In the genomic region with DNA sequence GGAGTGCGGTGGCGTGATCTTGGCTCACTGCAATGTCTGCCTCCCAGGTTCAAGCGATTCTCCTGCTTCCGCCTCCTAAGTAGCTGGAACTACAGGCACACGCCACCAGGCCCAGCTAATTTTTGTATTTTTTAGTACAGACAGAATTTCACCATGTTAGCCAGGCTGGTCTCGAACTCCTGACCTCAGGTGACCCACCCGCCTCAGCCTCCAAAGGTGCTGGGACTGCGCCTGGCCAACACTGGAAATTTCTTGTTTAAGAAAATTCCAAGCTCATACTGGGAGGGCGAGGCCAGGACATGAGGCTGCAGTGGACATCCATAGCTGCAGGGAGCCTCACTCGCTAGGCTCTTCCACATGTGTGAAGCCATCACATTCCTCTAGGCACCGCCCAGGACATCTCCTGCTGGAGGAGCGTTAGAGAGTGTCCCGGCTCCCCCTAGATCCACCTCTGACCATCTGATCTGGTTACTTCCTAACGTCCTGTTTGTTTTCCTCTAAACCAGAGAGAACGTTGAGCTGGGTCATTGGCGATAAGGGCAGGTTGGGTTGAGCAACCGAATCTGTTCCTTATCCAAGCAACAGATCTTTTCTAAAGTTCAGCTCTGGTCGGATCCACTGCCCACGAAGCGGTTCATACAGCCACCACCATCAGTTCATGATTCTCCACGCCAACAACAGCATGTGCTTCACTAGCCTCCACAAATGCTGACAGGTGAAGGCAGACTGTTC, we compare ENCODE assay signal across 1 cellular context.
TF ChIP-seq lines count a peak whose summit lies in the region.

No MANE protein-coding gene starts in this region.

TF ChIP-seq in K562, 482 proteins besides CTCF, POLR2A, EP300 and RAD21 (continued from another document and continues in another):
- TF ChIP-seq, protein P1, sequence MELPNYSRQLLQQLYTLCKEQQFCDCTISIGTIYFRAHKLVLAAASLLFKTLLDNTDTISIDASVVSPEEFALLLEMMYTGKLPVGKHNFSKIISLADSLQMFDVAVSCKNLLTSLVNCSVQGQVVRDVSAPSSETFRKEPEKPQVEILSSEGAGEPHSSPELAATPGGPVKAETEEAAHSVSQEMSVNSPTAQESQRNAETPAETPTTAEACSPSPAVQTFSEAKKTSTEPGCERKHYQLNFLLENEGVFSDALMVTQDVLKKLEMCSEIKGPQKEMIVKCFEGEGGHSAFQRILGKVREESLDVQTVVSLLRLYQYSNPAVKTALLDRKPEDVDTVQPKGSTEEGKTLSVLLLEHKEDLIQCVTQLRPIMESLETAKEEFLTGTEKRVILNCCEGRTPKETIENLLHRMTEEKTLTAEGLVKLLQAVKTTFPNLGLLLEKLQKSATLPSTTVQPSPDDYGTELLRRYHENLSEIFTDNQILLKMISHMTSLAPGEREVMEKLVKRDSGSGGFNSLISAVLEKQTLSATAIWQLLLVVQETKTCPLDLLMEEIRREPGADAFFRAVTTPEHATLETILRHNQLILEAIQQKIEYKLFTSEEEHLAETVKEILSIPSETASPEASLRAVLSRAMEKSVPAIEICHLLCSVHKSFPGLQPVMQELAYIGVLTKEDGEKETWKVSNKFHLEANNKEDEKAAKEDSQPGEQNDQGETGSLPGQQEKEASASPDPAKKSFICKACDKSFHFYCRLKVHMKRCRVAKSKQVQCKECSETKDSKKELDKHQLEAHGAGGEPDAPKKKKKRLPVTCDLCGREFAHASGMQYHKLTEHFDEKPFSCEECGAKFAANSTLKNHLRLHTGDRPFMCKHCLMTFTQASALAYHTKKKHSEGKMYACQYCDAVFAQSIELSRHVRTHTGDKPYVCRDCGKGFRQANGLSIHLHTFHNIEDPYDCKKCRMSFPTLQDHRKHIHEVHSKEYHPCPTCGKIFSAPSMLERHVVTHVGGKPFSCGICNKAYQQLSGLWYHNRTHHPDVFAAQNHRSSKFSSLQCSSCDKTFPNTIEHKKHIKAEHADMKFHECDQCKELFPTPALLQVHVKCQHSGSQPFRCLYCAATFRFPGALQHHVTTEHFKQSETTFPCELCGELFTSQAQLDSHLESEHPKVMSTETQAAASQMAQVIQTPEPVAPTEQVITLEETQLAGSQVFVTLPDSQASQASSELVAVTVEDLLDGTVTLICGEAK (IDR thresholded peaks at IDR 0.05) = no peak
- TF ChIP-seq, protein P1 (CRISPR knock-in tag; IDR thresholded peaks at IDR 0.05) = no peak
- no peak for TF ChIP-seq NELFE (IDR thresholded peaks at IDR 0.05; ENCODE audit: insufficient read depth, insufficient read length)
- TF ChIP-seq BHLHE40 (IDR thresholded peaks at IDR 0.05; ENCODE audit: low read length) = peak; percentile 39; the same call in 1 of the 2 replicates
- no peak; the same call in none of the 2 replicates for TF ChIP-seq ELF1 (tag; IDR thresholded peaks at IDR 0.05)
- no peak for TF ChIP-seq HMGN3 (IDR thresholded peaks at IDR 0.05; ENCODE audit: borderline replicate concordance, extremely low read depth, insufficient read length, low read depth, low read length)
- TF ChIP-seq E2F3 (CRISPR knock-in tag; IDR thresholded peaks at IDR 0.05) = no peak
- no peak for TF ChIP-seq ID3 (CRISPR knock-in tag; IDR thresholded peaks at IDR 0.05)
- TF ChIP-seq ID3 (tag; IDR thresholded peaks at IDR 0.05) = peak; percentile 92
- no peak for TF ChIP-seq ZNF696 (CRISPR knock-in tag; conservative IDR thresholded peaks at IDR 0.05)
- peak; percentile 83 for TF ChIP-seq L3MBTL2 (IDR thresholded peaks at IDR 0.05)
- TF ChIP-seq CSDE1 (IDR thresholded peaks at IDR 0.05) = no peak
- TF ChIP-seq CCNT2 (IDR thresholded peaks at IDR 0.05; ENCODE audit: borderline replicate concordance, extremely low read depth, insufficient read length, low read depth, low read length) = peak; percentile 88
- TF ChIP-seq ZNF609 (CRISPR knock-in tag; IDR thresholded peaks at IDR 0.05; ENCODE audit: borderline replicate concordance) = no peak
- TF ChIP-seq, protein P2, sequence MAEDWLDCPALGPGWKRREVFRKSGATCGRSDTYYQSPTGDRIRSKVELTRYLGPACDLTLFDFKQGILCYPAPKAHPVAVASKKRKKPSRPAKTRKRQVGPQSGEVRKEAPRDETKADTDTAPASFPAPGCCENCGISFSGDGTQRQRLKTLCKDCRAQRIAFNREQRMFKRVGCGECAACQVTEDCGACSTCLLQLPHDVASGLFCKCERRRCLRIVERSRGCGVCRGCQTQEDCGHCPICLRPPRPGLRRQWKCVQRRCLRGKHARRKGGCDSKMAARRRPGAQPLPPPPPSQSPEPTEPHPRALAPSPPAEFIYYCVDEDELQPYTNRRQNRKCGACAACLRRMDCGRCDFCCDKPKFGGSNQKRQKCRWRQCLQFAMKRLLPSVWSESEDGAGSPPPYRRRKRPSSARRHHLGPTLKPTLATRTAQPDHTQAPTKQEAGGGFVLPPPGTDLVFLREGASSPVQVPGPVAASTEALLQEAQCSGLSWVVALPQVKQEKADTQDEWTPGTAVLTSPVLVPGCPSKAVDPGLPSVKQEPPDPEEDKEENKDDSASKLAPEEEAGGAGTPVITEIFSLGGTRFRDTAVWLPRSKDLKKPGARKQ (CRISPR knock-in tag; IDR thresholded peaks at IDR 0.05) = no peak
- peak; percentile 45 for TF ChIP-seq RBBP5 (IDR thresholded peaks at IDR 0.05; ENCODE audit: borderline replicate concordance, insufficient read depth, low read length, poor library complexity, severe bottlenecking)
- TF ChIP-seq AFF4 (CRISPR knock-in tag; IDR thresholded peaks at IDR 0.05) = no peak
- TF ChIP-seq GTF2E2 (tag; IDR thresholded peaks at IDR 0.05) = no peak; the same call in 1 of the 2 replicates
- no peak for TF ChIP-seq BRCA1 (IDR thresholded peaks at IDR 0.05)
- no peak for TF ChIP-seq BRCA1 (CRISPR knock-in tag; IDR thresholded peaks at IDR 0.05)
- no peak for TF ChIP-seq IFI16 (CRISPR knock-in tag; IDR thresholded peaks at IDR 0.05)
- TF ChIP-seq, protein P3, sequence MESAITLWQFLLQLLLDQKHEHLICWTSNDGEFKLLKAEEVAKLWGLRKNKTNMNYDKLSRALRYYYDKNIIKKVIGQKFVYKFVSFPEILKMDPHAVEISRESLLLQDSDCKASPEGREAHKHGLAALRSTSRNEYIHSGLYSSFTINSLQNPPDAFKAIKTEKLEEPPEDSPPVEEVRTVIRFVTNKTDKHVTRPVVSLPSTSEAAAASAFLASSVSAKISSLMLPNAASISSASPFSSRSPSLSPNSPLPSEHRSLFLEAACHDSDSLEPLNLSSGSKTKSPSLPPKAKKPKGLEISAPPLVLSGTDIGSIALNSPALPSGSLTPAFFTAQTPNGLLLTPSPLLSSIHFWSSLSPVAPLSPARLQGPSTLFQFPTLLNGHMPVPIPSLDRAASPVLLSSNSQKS (CRISPR knock-in tag; IDR thresholded peaks at IDR 0.05) = no peak
- TF ChIP-seq JUN (IDR thresholded peaks at IDR 0.05; ENCODE audit: borderline replicate concordance, low read depth, low read length) = peak; percentile 54; the same call in 1 of the 2 replicates
- no peak for TF ChIP-seq JUN (CRISPR knock-in tag; IDR thresholded peaks at IDR 0.05; ENCODE audit: borderline replicate concordance)
- TF ChIP-seq BRF2 (IDR thresholded peaks at IDR 0.05; ENCODE audit: borderline replicate concordance, insufficient read depth, insufficient read length) = no peak
- peak; percentile 36; the same call in 1 of the 2 replicates for TF ChIP-seq SMAD3 (CRISPR knock-in tag; conservative IDR thresholded peaks at IDR 0.05)
- TF ChIP-seq NFATC3 (IDR thresholded peaks at IDR 0.05) = no peak
- no peak for TF ChIP-seq ESRRB (CRISPR knock-in tag; IDR thresholded peaks at IDR 0.05; ENCODE audit: borderline replicate concordance)
- TF ChIP-seq TEAD1 (CRISPR knock-in tag; IDR thresholded peaks at IDR 0.05) = 0 out of 4 replicates have a peak, but pooled peaks of 1 of the 2 experiments have one; percentile 33
- TF ChIP-seq ZNF143 (CRISPR knock-in tag; IDR thresholded peaks at IDR 0.05) = no peak
- no peak for TF ChIP-seq SMAD2 (IDR thresholded peaks at IDR 0.05; ENCODE audit: low read depth, low read length)
- peak; percentile 86 for TF ChIP-seq CEBPG (CRISPR knock-in tag; IDR thresholded peaks at IDR 0.05)
- peak; percentile 90 to 91 for TF ChIP-seq CEBPG (tag; conservative IDR thresholded peaks at IDR 0.05 in 1 of 2, IDR thresholded peaks at IDR 0.05 in 1 of 2)
